Comparison of ENCODE assay signal across 23 cellular contexts in genomic region chr10:98410135-98410743, GRCh38.
"Had no signal": no experiment of that assay in that cellular context is flagged by ENCODE, and none has a peak within 500 bp of the region (broad histone marks: within the 10 kb centered on the region; RNA-seq: fewer than 3 reads in every experiment).

No MANE protein-coding gene starts in this region.

- H3K4me2 ChIP-seq: SK-N-SH had no signal

- H3K4me3 ChIP-seq: MG63 had no signal

- H3K9ac ChIP-seq: SK-N-SH had no signal

- H3K27ac ChIP-seq: HL-60 had no signal

- H3K27me3 ChIP-seq: MG63 had no signal

- H3K9me3 ChIP-seq: MG63, SK-N-SH had no signal

- DNase-seq: Karpas-422, KG1, MG63, NCI-H1092, NCI-H1105 treated with DMSO at 0.1 percent for 48 hours, NCI-H1417 treated with DMSO at 0.1 percent for 48 hours, NCI-H146, NCI-H1694 treated with DMSO at 0.1 percent for 48 hours, NCI-H1930, NCI-H2081, NCI-H2107, NCI-H2227 treated with DMSO at 0.1 percent for 48 hours, NCI-H446, NCI-H510A, NCI-H524 treated with DMSO at 0.1 percent for 48 hours, NCI-H69, NCI-H774, RPMI8226, SHP77, SK-N-SH had no signal

- FAIRE-seq: HTR-8/SVneo, RCC 7860 had no signal

- H3K36me3 ChIP-seq: MG63 had no signal
